In the genomic region with DNA sequence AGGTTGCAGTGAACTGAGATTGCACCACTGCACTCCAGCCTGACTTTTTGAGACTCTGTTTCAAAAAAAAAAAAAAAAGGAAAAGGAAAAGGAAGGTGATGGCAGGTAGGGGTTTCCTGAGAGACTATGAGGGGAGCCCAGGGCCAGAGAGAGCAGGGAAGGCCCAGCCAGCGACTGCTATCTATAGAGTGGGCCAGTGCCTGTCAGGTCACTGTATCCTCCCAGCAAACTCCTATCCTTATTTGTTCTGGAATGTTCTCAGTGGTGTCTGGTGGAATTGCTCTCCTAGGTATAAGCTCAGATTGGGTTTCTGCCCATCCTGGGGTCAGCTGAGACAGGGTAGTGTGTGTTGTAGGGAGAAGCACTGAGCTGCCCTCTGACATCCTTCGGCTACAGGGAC, we compare ENCODE assay signal across 2 cellular contexts.
TF ChIP-seq lines count a peak whose summit lies in the region.

No MANE protein-coding gene starts in this region.

TF ChIP-seq in SK-N-SH treated with all-trans-retinoic acid at 6 μM for 48 hours, 23 proteins besides CTCF, POLR2A, EP300 and RAD21 (continued from another document):
- TF ChIP-seq ZFP3 (CRISPR knock-in tag; IDR thresholded peaks at IDR 0.05), result no peak
- TF ChIP-seq ISL1 (CRISPR knock-in tag; IDR thresholded peaks at IDR 0.05), result no peak
- TF ChIP-seq ZNF565 (CRISPR knock-in tag; conservative IDR thresholded peaks at IDR 0.05; ENCODE audit: low read depth), result no peak
- TF ChIP-seq, protein P1, sequence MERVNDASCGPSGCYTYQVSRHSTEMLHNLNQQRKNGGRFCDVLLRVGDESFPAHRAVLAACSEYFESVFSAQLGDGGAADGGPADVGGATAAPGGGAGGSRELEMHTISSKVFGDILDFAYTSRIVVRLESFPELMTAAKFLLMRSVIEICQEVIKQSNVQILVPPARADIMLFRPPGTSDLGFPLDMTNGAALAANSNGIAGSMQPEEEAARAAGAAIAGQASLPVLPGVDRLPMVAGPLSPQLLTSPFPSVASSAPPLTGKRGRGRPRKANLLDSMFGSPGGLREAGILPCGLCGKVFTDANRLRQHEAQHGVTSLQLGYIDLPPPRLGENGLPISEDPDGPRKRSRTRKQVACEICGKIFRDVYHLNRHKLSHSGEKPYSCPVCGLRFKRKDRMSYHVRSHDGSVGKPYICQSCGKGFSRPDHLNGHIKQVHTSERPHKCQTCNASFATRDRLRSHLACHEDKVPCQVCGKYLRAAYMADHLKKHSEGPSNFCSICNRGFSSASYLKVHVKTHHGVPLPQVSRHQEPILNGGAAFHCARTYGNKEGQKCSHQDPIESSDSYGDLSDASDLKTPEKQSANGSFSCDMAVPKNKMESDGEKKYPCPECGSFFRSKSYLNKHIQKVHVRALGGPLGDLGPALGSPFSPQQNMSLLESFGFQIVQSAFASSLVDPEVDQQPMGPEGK (CRISPR knock-in tag; IDR thresholded peaks at IDR 0.05; ENCODE audit: borderline replicate concordance), result no peak
- TF ChIP-seq SNAI2 (CRISPR knock-in tag; IDR thresholded peaks at IDR 0.05), result no peak
- no peak for TF ChIP-seq TOX (CRISPR knock-in tag; IDR thresholded peaks at IDR 0.05; ENCODE audit: borderline replicate concordance)
- TF ChIP-seq ESRRG (CRISPR knock-in tag; IDR thresholded peaks at IDR 0.05), result no peak
- TF ChIP-seq, protein P2, sequence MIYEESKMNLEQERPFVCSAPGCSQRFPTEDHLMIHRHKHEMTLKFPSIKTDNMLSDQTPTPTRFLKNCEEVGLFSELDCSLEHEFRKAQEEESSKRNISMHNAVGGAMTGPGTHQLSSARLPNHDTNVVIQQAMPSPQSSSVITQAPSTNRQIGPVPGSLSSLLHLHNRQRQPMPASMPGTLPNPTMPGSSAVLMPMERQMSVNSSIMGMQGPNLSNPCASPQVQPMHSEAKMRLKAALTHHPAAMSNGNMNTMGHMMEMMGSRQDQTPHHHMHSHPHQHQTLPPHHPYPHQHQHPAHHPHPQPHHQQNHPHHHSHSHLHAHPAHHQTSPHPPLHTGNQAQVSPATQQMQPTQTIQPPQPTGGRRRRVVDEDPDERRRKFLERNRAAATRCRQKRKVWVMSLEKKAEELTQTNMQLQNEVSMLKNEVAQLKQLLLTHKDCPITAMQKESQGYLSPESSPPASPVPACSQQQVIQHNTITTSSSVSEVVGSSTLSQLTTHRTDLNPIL (CRISPR knock-in tag; IDR thresholded peaks at IDR 0.05; ENCODE audit: low read depth), result no peak
- no peak for TF ChIP-seq ZC3H10 (CRISPR knock-in tag; IDR thresholded peaks at IDR 0.05)

TF ChIP-seq in SK-N-SH, 30 proteins besides CTCF, POLR2A, EP300 and RAD21 (continued from another document):
- TF ChIP-seq, protein P3, sequence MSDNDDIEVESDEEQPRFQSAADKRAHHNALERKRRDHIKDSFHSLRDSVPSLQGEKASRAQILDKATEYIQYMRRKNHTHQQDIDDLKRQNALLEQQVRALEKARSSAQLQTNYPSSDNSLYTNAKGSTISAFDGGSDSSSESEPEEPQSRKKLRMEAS (IDR thresholded peaks at IDR 0.05; ENCODE audit: low read depth), result no peak
- no peak for TF ChIP-seq NFIC (IDR thresholded peaks at IDR 0.05; ENCODE audit: borderline replicate concordance)
